1 cellular context compared by ENCODE assay signal in genomic region chr3:9362731-9363530, GRCh38.
TF ChIP-seq lines count a peak whose summit lies in the region.

A gene with protein sequence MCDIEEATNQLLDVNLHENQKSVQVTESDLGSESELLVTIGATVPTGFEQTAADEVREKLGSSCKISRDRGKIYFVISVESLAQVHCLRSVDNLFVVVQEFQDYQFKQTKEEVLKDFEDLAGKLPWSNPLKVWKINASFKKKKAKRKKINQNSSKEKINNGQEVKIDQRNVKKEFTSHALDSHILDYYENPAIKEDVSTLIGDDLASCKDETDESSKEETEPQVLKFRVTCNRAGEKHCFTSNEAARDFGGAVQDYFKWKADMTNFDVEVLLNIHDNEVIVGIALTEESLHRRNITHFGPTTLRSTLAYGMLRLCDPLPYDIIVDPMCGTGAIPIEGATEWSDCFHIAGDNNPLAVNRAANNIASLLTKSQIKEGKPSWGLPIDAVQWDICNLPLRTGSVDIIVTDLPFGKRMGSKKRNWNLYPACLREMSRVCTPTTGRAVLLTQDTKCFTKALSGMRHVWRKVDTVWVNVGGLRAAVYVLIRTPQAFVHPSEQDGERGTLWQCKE (plus strand): TSS chr3:9363054. CDS start chr3:9365069, 2,015 bp downstream.

TF ChIP-seq in GM12878, 131 proteins besides CTCF, POLR2A, EP300 and RAD21 (continued from another document and continues in another):
- TF ChIP-seq STAT3 (IDR thresholded peaks at IDR 0.05; ENCODE audit: low read depth, low read length) = no peak
- 0 out of 2 replicates have a peak, but pooled peaks have one; percentile 71 for TF ChIP-seq NBN (IDR thresholded peaks at IDR 0.05)
- TF ChIP-seq TBL1XR1 (IDR thresholded peaks at IDR 0.05; ENCODE audit: low read depth, low read length) = 0 out of 2 replicates have a peak, but pooled peaks have one; percentile 59
- TF ChIP-seq RAD51 (IDR thresholded peaks at IDR 0.05) = peak; percentile 76
- TF ChIP-seq SPI1 (IDR thresholded peaks at IDR 0.05; ENCODE audit: borderline replicate concordance, insufficient read depth, low read depth, low read length) = peak; percentile 48; the same call in 1 of the 2 replicates
- TF ChIP-seq STAT1 (conservative IDR thresholded peaks at IDR 0.05) = no peak
- TF ChIP-seq ZNF622 (IDR thresholded peaks at IDR 0.05) = no peak
- peak; percentile 97 for TF ChIP-seq GABPA (IDR thresholded peaks at IDR 0.05; ENCODE audit: low read depth)
- TF ChIP-seq, protein P1, sequence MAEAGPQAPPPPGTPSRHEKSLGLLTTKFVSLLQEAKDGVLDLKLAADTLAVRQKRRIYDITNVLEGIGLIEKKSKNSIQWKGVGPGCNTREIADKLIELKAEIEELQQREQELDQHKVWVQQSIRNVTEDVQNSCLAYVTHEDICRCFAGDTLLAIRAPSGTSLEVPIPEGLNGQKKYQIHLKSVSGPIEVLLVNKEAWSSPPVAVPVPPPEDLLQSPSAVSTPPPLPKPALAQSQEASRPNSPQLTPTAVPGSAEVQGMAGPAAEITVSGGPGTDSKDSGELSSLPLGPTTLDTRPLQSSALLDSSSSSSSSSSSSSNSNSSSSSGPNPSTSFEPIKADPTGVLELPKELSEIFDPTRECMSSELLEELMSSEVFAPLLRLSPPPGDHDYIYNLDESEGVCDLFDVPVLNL (IDR thresholded peaks at IDR 0.05; ENCODE audit: low read depth, low read length) = 0 out of 2 replicates have a peak, but pooled peaks have one; percentile 20
- peak; percentile 74 for TF ChIP-seq PAX5 (IDR thresholded peaks at IDR 0.05; ENCODE audit: borderline replicate concordance, low read depth, low read length)
- no peak for TF ChIP-seq BMI1 (IDR thresholded peaks at IDR 0.05; ENCODE audit: borderline replicate concordance)
- peak; percentile 59; the same call in 1 of the 2 replicates for TF ChIP-seq SREBF2 (IDR thresholded peaks at IDR 0.05; ENCODE audit: low read length)
- TF ChIP-seq NRF1 (conservative IDR thresholded peaks at IDR 0.05; ENCODE audit: low read depth, low read length) = peak; percentile 60
- 0 out of 2 replicates have a peak, but pooled peaks have one; percentile 38 for TF ChIP-seq CBX5 (IDR thresholded peaks at IDR 0.05; ENCODE audit: low read depth)
- no peak for TF ChIP-seq ASH2L (IDR thresholded peaks at IDR 0.05; ENCODE audit: borderline replicate concordance, low read depth)
- TF ChIP-seq NFYA (IDR thresholded peaks at IDR 0.05; ENCODE audit: borderline replicate concordance, low read depth, low read length) = no peak
- peak; percentile 59 to 93 for TF ChIP-seq EGR1 (IDR thresholded peaks at IDR 0.05; ENCODE audit: borderline replicate concordance in 1 of 2, low read depth in 2 of 2, low read length in 2 of 2)
- TF ChIP-seq IRF3 (IDR thresholded peaks at IDR 0.05) = no peak
- no peak for TF ChIP-seq HDAC2 (IDR thresholded peaks at IDR 0.05)
- peak; percentile 98 for TF ChIP-seq RUNX3 (IDR thresholded peaks at IDR 0.05; ENCODE audit: low read length)
- TF ChIP-seq NR2C2 (IDR thresholded peaks at IDR 0.05; ENCODE audit: borderline replicate concordance, control insufficient read depth, insufficient read length, low read depth) = no peak
- peak; percentile 90 for TF ChIP-seq PML (IDR thresholded peaks at IDR 0.05; ENCODE audit: low read length)
- no peak for TF ChIP-seq HSF1 (IDR thresholded peaks at IDR 0.05; ENCODE audit: low read depth, low read length)
- no peak for TF ChIP-seq SREBF1 (IDR thresholded peaks at IDR 0.05; ENCODE audit: low read length)
- peak; percentile 87; the same call in 1 of the 2 replicates for TF ChIP-seq MAX (IDR thresholded peaks at IDR 0.05; ENCODE audit: low read depth, low read length)
- TF ChIP-seq CEBPB (IDR thresholded peaks at IDR 0.05; ENCODE audit: borderline replicate concordance in 1 of 2, low read depth in 2 of 2, low read length in 2 of 2) = no peak
- TF ChIP-seq TARDBP (IDR thresholded peaks at IDR 0.05; ENCODE audit: borderline replicate concordance) = no peak
- TF ChIP-seq RELA (IDR thresholded peaks at IDR 0.05; ENCODE audit: borderline replicate concordance, partially characterized antibody) = peak; percentile 34
- no peak for TF ChIP-seq ZZZ3 (IDR thresholded peaks at IDR 0.05; ENCODE audit: control insufficient read depth, insufficient read length, low read depth)
- TF ChIP-seq ZNF384 (IDR thresholded peaks at IDR 0.05; ENCODE audit: borderline replicate concordance, low read depth, low read length) = 0 out of 2 replicates have a peak, but pooled peaks have one; percentile 18
- no peak for TF ChIP-seq KAT2A (conservative IDR thresholded peaks at IDR 0.05; ENCODE audit: control insufficient read depth, low read depth, low read length)
- no peak for TF ChIP-seq ZBED1 (IDR thresholded peaks at IDR 0.05; ENCODE audit: borderline replicate concordance)
- no peak for TF ChIP-seq BCL11A (IDR thresholded peaks at IDR 0.05; ENCODE audit: low read depth, low read length)
- TF ChIP-seq, protein P2, sequence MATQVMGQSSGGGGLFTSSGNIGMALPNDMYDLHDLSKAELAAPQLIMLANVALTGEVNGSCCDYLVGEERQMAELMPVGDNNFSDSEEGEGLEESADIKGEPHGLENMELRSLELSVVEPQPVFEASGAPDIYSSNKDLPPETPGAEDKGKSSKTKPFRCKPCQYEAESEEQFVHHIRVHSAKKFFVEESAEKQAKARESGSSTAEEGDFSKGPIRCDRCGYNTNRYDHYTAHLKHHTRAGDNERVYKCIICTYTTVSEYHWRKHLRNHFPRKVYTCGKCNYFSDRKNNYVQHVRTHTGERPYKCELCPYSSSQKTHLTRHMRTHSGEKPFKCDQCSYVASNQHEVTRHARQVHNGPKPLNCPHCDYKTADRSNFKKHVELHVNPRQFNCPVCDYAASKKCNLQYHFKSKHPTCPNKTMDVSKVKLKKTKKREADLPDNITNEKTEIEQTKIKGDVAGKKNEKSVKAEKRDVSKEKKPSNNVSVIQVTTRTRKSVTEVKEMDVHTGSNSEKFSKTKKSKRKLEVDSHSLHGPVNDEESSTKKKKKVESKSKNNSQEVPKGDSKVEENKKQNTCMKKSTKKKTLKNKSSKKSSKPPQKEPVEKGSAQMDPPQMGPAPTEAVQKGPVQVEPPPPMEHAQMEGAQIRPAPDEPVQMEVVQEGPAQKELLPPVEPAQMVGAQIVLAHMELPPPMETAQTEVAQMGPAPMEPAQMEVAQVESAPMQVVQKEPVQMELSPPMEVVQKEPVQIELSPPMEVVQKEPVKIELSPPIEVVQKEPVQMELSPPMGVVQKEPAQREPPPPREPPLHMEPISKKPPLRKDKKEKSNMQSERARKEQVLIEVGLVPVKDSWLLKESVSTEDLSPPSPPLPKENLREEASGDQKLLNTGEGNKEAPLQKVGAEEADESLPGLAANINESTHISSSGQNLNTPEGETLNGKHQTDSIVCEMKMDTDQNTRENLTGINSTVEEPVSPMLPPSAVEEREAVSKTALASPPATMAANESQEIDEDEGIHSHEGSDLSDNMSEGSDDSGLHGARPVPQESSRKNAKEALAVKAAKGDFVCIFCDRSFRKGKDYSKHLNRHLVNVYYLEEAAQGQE (IDR thresholded peaks at IDR 0.05; ENCODE audit: low read depth, low read length) = no peak
- TF ChIP-seq ZNF24 (IDR thresholded peaks at IDR 0.05) = no peak
- TF ChIP-seq E4F1 (IDR thresholded peaks at IDR 0.05; ENCODE audit: borderline replicate concordance, partially characterized antibody) = peak; percentile 66
- TF ChIP-seq JUNB (IDR thresholded peaks at IDR 0.05) = no peak; the same call in 1 of the 2 replicates
- peak in 1 of 2 experiments; percentile 21; a peak in 2 of 4 replicates for TF ChIP-seq SRF (IDR thresholded peaks at IDR 0.05; ENCODE audit: low read depth in 2 of 2, low read length in 2 of 2)
- no peak for TF ChIP-seq ATF3 (IDR thresholded peaks at IDR 0.05; ENCODE audit: borderline replicate concordance, extremely low read depth, low read depth, low read length)
- TF ChIP-seq NFXL1 (IDR thresholded peaks at IDR 0.05; ENCODE audit: borderline replicate concordance) = no peak
- TF ChIP-seq, protein P3, sequence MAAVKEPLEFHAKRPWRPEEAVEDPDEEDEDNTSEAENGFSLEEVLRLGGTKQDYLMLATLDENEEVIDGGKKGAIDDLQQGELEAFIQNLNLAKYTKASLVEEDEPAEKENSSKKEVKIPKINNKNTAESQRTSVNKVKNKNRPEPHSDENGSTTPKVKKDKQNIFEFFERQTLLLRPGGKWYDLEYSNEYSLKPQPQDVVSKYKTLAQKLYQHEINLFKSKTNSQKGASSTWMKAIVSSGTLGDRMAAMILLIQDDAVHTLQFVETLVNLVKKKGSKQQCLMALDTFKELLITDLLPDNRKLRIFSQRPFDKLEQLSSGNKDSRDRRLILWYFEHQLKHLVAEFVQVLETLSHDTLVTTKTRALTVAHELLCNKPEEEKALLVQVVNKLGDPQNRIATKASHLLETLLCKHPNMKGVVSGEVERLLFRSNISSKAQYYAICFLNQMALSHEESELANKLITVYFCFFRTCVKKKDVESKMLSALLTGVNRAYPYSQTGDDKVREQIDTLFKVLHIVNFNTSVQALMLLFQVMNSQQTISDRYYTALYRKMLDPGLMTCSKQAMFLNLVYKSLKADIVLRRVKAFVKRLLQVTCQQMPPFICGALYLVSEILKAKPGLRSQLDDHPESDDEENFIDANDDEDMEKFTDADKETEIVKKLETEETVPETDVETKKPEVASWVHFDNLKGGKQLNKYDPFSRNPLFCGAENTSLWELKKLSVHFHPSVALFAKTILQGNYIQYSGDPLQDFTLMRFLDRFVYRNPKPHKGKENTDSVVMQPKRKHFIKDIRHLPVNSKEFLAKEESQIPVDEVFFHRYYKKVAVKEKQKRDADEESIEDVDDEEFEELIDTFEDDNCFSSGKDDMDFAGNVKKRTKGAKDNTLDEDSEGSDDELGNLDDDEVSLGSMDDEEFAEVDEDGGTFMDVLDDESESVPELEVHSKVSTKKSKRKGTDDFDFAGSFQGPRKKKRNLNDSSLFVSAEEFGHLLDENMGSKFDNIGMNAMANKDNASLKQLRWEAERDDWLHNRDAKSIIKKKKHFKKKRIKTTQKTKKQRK (IDR thresholded peaks at IDR 0.05; ENCODE audit: low read depth, low read length) = no peak
- TF ChIP-seq TAF1 (IDR thresholded peaks at IDR 0.05; ENCODE audit: borderline replicate concordance, low read depth, low read length) = peak; percentile 93
- no peak for TF ChIP-seq ZNF274 (IDR thresholded peaks at IDR 0.05; ENCODE audit: insufficient read depth, insufficient read length)
- TF ChIP-seq SMAD1 (IDR thresholded peaks at IDR 0.05; ENCODE audit: low read depth, partially characterized antibody) = no peak
- no peak for TF ChIP-seq SIN3A (IDR thresholded peaks at IDR 0.05; ENCODE audit: low read depth, low read length)
- no peak for TF ChIP-seq CBX3 (IDR thresholded peaks at IDR 0.05; ENCODE audit: borderline replicate concordance, low read depth)
- TF ChIP-seq MYB (IDR thresholded peaks at IDR 0.05; ENCODE audit: borderline replicate concordance, low read depth, low read length) = no peak
- peak; percentile 80 to 89 for TF ChIP-seq IKZF2 (IDR thresholded peaks at IDR 0.05)
